ENCODE assay signal across 22 cellular contexts in the genomic region with DNA sequence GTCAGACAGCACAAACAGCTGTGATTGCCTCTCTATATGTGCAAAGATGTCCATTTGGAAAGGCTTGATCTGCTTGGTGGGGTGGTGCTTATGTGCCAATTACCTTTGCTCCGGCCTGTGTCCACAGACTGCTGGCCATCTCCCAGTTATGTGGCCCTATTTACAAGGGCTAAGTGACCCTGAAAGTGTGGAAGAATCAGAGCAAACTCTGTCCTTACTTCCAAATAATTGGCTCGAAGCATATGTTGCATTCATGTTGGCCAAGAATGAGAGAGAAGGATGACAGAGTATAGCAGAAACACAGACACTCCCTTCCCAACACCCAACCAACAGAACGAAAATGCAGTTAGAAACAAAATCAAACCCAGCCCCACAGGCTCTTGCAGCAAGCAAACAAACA.
DNase-seq lines count a peak whose midpoint lies in the region; ATAC-seq and TF ChIP-seq lines count a peak whose summit lies in the region.
"Had no signal": no experiment of that assay in that cellular context is flagged by ENCODE, and none has a peak within 500 bp of the region (broad histone marks: within the 10 kb centered on the region; RNA-seq: fewer than 3 reads in every experiment).

No MANE protein-coding gene starts in this region.

- H3K4me3 ChIP-seq in left ventricle myocardium inferior (no peak overlapping the region), heart left ventricle (no peak overlapping the region)
- H3K4me3 ChIP-seq: BLaER1, K562, PC-9, SJSA1 had no signal

- H3K4me3 Mint-ChIP-seq in stimulated activated memory B cell treated with anti-CD40 and anti-IgM and Interleukin-4, amounts not matched to agents 10 μg/mL and 1 μg/mL and 100 μg/mL, for 72 hours, result no peak overlapping the region
- H3K4me3 Mint-ChIP-seq: CD4-positive, CD25-positive, alpha-beta regulatory T cell had no signal

- H3K9me3 Mint-ChIP-seq in stimulated activated memory B cell treated with anti-CD40 and anti-IgM and Interleukin-4, amounts not matched to agents 10 μg/mL and 1 μg/mL and 100 μg/mL, for 72 hours, result peaks cover 7% of the 10 kb centered on the region

- ATAC-seq in heart left ventricle, result no peak
- no peak for ATAC-seq in stimulated activated memory B cell treated with anti-CD40 and anti-IgM and Interleukin-4, amounts not matched to agents 10 μg/mL and 1 μg/mL and 100 μg/mL, for 72 hours
- ATAC-seq: K562 had no signal

- H3K4me1 Mint-ChIP-seq in stimulated activated memory B cell treated with anti-CD40 and anti-IgM and Interleukin-4, amounts not matched to agents 10 μg/mL and 1 μg/mL and 100 μg/mL, for 72 hours, result peaks cover 31% of the 10 kb centered on the region

- no peaks in the 10 kb centered on the region for H3K27me3 ChIP-seq in left ventricle myocardium inferior (ENCODE audit: low read depth)
- no peaks in the 10 kb centered on the region for H3K27me3 ChIP-seq in heart left ventricle
- H3K27me3 ChIP-seq: BLaER1, SJSA1 had no signal

- H3K27ac Mint-ChIP-seq in stimulated activated memory B cell treated with anti-CD40 and anti-IgM and Interleukin-4, amounts not matched to agents 10 μg/mL and 1 μg/mL and 100 μg/mL, for 72 hours, result peak overlapping the region; percentile 25
- H3K27ac Mint-ChIP-seq: CD4-positive, CD25-positive, alpha-beta regulatory T cell had no signal

- DNase-seq in left ventricle myocardium inferior (no peak), heart left ventricle (no peak), NCI-H69 (lab: John Stamatoyannopoulos, UW) (peak; percentile 38), islet precursor cell (peak; percentile 13), NCI-H1436 (lab: John Stamatoyannopoulos, UW) (no peak), AG20443 (ENCODE audit: low spot score) (no peak)
- DNase-seq: CD4-positive, CD25-positive, alpha-beta regulatory T cell; DMS153; Kasumi-1; MV-4-11; NCI-H1105; NCI-H146; NCI-H1930; NCI-H2107; NCI-H446 treated with DMSO at 0.1 percent for 48 hours; NCI-H526; PC-9; Right ventricle myocardium superior had no signal

- peaks cover 20% of the 10 kb centered on the region for H3K4me1 ChIP-seq in left ventricle myocardium inferior
- peaks cover 0 to 16% (median 7%) of the 10 kb centered on the region in 12 donors for H3K4me1 ChIP-seq in heart left ventricle
- H3K4me1 ChIP-seq: SJSA1 had no signal

- TF ChIP-seq POLR2A in heart left ventricle (IDR thresholded peaks at IDR 0.05), result no peak

- TF ChIP-seq CTCF in left ventricle myocardium inferior (IDR thresholded peaks at IDR 0.05; ENCODE audit: borderline replicate concordance) (no peak), heart left ventricle (IDR thresholded peaks at IDR 0.05) (no peak)

- H3K36me3 Mint-ChIP-seq in stimulated activated memory B cell treated with anti-CD40 and anti-IgM and Interleukin-4, amounts not matched to agents 10 μg/mL and 1 μg/mL and 100 μg/mL, for 72 hours, result peaks cover 23% of the 10 kb centered on the region

- intact Hi-C loops in left ventricle myocardium inferior (cut with micrococcal nuclease) (no loop called here), heart left ventricle (cut with DNase I) (no loop called here)

- H3K36me3 ChIP-seq in left ventricle myocardium inferior (no peaks in the 10 kb centered on the region), heart left ventricle (peaks cover 0 to 5% (median 0%) of the 10 kb centered on the region in 9 donors)
- H3K36me3 ChIP-seq: BLaER1, SJSA1 had no signal

- H3K27me3 Mint-ChIP-seq in stimulated activated memory B cell treated with anti-CD40 and anti-IgM and Interleukin-4, amounts not matched to agents 10 μg/mL and 1 μg/mL and 100 μg/mL, for 72 hours, result no peaks in the 10 kb centered on the region
- H3K27me3 Mint-ChIP-seq: CD4-positive, CD25-positive, alpha-beta regulatory T cell had no signal

- H3K27ac ChIP-seq in left ventricle myocardium inferior (replicated peaks), result peak overlapping the region; percentile 24
- no peak overlapping the region for H3K27ac ChIP-seq in heart left ventricle
- H3K27ac ChIP-seq: BLaER1, PC-9, SJSA1 had no signal

- 63 to 73% (median 72%) methylated on average over 3 of the region's 3 CpGs for WGBS in heart left ventricle, 4 donors

- H3K9me3 ChIP-seq in left ventricle myocardium inferior (replicated peaks), result no peaks in the 10 kb centered on the region
- H3K9me3 ChIP-seq in heart left ventricle, result no peaks in the 10 kb centered on the region
- H3K9me3 ChIP-seq: SJSA1 had no signal

Comparison
In these comparisons a context has a peak if more than half of its experiments do, and no peak if none do; other contexts are left out.
1. DNase-seq: peak in NCI-H69 (single experiment) and islet precursor cell (single experiment); none in left ventricle myocardium inferior (single experiment), heart left ventricle (0 of 5), NCI-H1436 (single experiment) and AG20443 (single experiment).